In the genomic region with DNA sequence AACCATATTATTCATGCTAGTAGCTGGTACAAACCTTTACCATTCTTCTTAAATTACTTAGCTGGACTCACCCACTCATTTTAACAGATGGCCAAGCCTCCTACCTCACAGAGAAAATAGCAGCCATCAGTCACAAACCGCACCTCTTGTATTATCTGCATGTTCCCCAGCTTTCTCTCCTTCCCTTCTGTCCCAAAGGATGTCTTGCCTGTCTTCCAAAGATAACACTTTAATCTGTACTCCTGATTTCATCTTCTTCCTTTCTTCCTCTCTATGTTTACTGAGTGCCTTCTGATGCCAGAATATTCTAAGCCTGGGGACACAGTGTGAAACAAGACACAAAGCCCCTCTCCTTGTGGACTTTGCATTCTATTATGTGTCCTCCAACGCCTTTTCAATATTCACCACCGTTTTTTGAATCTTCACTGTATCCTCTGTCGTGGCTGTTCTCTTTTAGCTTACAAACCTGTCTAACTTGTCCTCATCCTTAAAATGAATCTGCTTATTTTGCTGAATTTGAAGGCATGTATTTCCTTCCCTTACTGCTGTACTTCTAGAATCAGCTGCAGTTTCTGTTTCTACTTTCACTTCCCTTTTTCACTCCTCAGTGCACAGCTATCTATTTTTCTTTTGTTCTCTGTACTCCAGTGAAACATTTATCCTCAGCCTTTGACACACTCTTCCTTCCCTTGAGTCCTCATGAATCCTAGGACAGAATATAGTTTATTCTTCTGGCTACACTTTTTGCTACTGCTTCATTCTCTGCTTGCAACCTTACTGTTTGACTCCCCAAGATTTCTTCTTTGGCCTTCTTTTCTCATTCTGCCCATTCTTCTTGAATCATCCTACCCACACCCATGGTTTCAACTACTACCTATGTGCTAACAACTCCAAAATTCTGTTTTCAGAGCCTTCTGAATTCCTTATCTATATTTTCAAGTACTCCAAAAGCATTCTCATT, we compare ENCODE assay signal across 1 cellular context.
TF ChIP-seq lines count a peak whose summit lies in the region.

No MANE protein-coding gene starts in this region.

TF ChIP-seq in SK-N-SH, 30 proteins besides CTCF, POLR2A, EP300 and RAD21 (continued from another document):
- TF ChIP-seq FOSL2 (IDR thresholded peaks at IDR 0.05; ENCODE audit: borderline replicate concordance, low read depth), result no peak
- TF ChIP-seq GATA2 (CRISPR knock-in tag; IDR thresholded peaks at IDR 0.05), result no peak
- no peak for TF ChIP-seq RCOR1 (IDR thresholded peaks at IDR 0.05; ENCODE audit: low read length)
- no peak for TF ChIP-seq CHD2 (IDR thresholded peaks at IDR 0.05; ENCODE audit: low read length, partially characterized antibody)
- TF ChIP-seq FOXM1 (IDR thresholded peaks at IDR 0.05; ENCODE audit: low read depth), result no peak
- TF ChIP-seq, protein P1, sequence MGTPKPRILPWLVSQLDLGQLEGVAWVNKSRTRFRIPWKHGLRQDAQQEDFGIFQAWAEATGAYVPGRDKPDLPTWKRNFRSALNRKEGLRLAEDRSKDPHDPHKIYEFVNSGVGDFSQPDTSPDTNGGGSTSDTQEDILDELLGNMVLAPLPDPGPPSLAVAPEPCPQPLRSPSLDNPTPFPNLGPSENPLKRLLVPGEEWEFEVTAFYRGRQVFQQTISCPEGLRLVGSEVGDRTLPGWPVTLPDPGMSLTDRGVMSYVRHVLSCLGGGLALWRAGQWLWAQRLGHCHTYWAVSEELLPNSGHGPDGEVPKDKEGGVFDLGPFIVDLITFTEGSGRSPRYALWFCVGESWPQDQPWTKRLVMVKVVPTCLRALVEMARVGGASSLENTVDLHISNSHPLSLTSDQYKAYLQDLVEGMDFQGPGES (IDR thresholded peaks at IDR 0.05; ENCODE audit: low read depth, low read length), result no peak
- TF ChIP-seq MEF2A (IDR thresholded peaks at IDR 0.05; ENCODE audit: borderline replicate concordance, low read depth), result no peak
- TF ChIP-seq POLR2AphosphoS5 (IDR thresholded peaks at IDR 0.05; ENCODE audit: low read depth, low read length), result no peak
- TF ChIP-seq, protein P2, sequence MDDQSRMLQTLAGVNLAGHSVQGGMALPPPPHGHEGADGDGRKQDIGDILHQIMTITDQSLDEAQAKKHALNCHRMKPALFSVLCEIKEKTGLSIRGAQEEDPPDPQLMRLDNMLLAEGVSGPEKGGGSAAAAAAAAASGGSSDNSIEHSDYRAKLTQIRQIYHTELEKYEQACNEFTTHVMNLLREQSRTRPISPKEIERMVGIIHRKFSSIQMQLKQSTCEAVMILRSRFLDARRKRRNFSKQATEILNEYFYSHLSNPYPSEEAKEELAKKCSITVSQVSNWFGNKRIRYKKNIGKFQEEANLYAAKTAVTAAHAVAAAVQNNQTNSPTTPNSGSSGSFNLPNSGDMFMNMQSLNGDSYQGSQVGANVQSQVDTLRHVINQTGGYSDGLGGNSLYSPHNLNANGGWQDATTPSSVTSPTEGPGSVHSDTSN (IDR thresholded peaks at IDR 0.05), result no peak
- TF ChIP-seq, protein P3, sequence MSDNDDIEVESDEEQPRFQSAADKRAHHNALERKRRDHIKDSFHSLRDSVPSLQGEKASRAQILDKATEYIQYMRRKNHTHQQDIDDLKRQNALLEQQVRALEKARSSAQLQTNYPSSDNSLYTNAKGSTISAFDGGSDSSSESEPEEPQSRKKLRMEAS (IDR thresholded peaks at IDR 0.05; ENCODE audit: low read depth), result no peak
- TF ChIP-seq EZH2phosphoT487 (IDR thresholded peaks at IDR 0.05; ENCODE audit: borderline replicate concordance, low read depth), result no peak
TF ChIP-seq in SK-N-SH: peak in this region for 0.
